ENCODE assay signal across 2 cellular contexts in the genomic region with DNA sequence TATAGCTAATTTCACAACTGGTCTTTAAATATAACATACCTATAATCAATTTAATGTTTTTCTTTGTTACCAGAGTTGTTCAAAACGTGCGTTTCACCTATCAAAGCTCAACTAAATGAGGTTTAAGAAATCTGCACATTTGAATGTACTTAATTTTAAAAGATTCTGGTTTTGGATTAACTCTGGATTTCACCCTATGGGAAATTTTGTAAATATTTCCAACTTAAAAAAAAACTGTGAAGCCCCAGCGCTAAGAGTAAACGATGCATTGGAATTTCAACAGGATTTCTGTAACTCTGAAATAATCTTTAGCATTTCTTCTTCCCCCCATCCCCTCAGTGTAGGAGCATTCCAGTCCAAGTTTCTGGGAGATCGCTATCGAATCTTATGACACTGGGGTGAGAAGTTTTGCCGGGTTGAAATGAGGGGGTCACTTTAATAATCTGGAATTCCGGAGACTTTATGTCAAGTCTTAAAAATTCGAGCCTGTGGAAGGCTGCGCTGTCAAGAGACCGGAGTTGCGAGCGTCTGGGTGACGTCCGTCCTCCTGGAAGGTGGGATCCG.
A peak's percentile ranks its signal among the peaks of the same experiment; 100 is the strongest.
TF ChIP-seq lines count a peak whose summit lies in the region.

No MANE protein-coding gene starts in this region.

TF ChIP-seq in HEK293, 187 proteins besides CTCF, POLR2A, EP300 and RAD21 (continued from another document):
- TF ChIP-seq, protein P1, sequence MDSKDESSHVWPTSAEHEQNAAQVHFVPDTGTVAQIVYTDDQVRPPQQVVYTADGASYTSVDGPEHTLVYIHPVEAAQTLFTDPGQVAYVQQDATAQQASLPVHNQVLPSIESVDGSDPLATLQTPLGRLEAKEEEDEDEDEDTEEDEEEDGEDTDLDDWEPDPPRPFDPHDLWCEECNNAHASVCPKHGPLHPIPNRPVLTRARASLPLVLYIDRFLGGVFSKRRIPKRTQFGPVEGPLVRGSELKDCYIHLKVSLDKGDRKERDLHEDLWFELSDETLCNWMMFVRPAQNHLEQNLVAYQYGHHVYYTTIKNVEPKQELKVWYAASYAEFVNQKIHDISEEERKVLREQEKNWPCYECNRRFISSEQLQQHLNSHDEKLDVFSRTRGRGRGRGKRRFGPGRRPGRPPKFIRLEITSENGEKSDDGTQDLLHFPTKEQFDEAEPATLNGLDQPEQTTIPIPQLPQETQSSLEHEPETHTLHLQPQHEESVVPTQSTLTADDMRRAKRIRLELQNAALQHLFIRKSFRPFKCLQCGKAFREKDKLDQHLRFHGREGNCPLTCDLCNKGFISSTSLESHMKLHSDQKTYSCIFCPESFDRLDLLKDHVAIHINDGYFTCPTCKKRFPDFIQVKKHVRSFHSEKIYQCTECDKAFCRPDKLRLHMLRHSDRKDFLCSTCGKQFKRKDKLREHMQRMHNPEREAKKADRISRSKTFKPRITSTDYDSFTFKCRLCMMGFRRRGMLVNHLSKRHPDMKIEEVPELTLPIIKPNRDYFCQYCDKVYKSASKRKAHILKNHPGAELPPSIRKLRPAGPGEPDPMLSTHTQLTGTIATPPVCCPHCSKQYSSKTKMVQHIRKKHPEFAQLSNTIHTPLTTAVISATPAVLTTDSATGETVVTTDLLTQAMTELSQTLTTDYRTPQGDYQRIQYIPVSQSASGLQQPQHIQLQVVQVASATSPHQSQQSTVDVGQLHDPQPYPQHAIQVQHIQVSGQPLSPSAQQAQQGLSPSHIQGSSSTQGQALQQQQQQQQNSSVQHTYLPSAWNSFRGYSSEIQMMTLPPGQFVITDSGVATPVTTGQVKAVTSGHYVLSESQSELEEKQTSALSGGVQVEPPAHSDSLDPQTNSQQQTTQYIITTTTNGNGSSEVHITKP (tag by site-specific recombination; IDR thresholded peaks at IDR 0.05), result peak; percentile 78
- TF ChIP-seq ZNF341 (tag by site-specific recombination; IDR thresholded peaks at IDR 0.05; ENCODE audit: low read depth) (no peak), GLI4 (tag by site-specific recombination; IDR thresholded peaks at IDR 0.05) (no peak), ZNF626 (tag by site-specific recombination; IDR thresholded peaks at IDR 0.05) (no peak), TRIM28 (IDR thresholded peaks at IDR 0.05; ENCODE audit: borderline replicate concordance, low read length) (no peak), IKZF3 (tag by site-specific recombination; IDR thresholded peaks at IDR 0.05) (no peak), ZNF140 (tag by site-specific recombination; IDR thresholded peaks at IDR 0.05) (no peak), ZBTB7A (tag by site-specific recombination; IDR thresholded peaks at IDR 0.05; ENCODE audit: low read depth) (0 out of 2 replicates have a peak, but pooled peaks have one; percentile 22), ZEB2 (tag by site-specific recombination; IDR thresholded peaks at IDR 0.05) (peak; percentile 31; the same call in 1 of the 2 replicates), ZSCAN30 (tag by site-specific recombination; IDR thresholded peaks at IDR 0.05) (no peak), ZNF629 (tag by site-specific recombination; IDR thresholded peaks at IDR 0.05) (0 out of 2 replicates have a peak, but pooled peaks have one; percentile 24), OSR2 (tag by site-specific recombination; IDR thresholded peaks at IDR 0.05) (no peak)
- TF ChIP-seq, protein P2, sequence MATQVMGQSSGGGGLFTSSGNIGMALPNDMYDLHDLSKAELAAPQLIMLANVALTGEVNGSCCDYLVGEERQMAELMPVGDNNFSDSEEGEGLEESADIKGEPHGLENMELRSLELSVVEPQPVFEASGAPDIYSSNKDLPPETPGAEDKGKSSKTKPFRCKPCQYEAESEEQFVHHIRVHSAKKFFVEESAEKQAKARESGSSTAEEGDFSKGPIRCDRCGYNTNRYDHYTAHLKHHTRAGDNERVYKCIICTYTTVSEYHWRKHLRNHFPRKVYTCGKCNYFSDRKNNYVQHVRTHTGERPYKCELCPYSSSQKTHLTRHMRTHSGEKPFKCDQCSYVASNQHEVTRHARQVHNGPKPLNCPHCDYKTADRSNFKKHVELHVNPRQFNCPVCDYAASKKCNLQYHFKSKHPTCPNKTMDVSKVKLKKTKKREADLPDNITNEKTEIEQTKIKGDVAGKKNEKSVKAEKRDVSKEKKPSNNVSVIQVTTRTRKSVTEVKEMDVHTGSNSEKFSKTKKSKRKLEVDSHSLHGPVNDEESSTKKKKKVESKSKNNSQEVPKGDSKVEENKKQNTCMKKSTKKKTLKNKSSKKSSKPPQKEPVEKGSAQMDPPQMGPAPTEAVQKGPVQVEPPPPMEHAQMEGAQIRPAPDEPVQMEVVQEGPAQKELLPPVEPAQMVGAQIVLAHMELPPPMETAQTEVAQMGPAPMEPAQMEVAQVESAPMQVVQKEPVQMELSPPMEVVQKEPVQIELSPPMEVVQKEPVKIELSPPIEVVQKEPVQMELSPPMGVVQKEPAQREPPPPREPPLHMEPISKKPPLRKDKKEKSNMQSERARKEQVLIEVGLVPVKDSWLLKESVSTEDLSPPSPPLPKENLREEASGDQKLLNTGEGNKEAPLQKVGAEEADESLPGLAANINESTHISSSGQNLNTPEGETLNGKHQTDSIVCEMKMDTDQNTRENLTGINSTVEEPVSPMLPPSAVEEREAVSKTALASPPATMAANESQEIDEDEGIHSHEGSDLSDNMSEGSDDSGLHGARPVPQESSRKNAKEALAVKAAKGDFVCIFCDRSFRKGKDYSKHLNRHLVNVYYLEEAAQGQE (tag by site-specific recombination; IDR thresholded peaks at IDR 0.05), result 0 out of 2 replicates have a peak, but pooled peaks have one; percentile 12
- TF ChIP-seq, protein P3, sequence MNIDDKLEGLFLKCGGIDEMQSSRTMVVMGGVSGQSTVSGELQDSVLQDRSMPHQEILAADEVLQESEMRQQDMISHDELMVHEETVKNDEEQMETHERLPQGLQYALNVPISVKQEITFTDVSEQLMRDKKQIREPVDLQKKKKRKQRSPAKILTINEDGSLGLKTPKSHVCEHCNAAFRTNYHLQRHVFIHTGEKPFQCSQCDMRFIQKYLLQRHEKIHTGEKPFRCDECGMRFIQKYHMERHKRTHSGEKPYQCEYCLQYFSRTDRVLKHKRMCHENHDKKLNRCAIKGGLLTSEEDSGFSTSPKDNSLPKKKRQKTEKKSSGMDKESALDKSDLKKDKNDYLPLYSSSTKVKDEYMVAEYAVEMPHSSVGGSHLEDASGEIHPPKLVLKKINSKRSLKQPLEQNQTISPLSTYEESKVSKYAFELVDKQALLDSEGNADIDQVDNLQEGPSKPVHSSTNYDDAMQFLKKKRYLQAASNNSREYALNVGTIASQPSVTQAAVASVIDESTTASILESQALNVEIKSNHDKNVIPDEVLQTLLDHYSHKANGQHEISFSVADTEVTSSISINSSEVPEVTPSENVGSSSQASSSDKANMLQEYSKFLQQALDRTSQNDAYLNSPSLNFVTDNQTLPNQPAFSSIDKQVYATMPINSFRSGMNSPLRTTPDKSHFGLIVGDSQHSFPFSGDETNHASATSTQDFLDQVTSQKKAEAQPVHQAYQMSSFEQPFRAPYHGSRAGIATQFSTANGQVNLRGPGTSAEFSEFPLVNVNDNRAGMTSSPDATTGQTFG (tag by site-specific recombination; IDR thresholded peaks at IDR 0.05; ENCODE audit: borderline replicate concordance), result no peak

TF ChIP-seq in WTC11, 78 proteins besides CTCF, POLR2A, EP300 and RAD21 (continued from another document):
- TF ChIP-seq, protein P4, sequence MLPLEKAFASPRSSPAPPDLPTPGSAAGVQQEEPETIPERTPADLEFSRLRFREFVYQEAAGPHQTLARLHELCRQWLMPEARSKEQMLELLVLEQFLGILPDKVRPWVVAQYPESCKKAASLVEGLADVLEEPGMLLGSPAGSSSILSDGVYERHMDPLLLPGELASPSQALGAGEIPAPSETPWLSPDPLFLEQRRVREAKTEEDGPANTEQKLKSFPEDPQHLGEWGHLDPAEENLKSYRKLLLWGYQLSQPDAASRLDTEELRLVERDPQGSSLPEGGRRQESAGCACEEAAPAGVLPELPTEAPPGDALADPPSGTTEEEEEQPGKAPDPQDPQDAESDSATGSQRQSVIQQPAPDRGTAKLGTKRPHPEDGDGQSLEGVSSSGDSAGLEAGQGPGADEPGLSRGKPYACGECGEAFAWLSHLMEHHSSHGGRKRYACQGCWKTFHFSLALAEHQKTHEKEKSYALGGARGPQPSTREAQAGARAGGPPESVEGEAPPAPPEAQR (CRISPR knock-in tag; IDR thresholded peaks at IDR 0.05), result no peak
- TF ChIP-seq, protein P5, sequence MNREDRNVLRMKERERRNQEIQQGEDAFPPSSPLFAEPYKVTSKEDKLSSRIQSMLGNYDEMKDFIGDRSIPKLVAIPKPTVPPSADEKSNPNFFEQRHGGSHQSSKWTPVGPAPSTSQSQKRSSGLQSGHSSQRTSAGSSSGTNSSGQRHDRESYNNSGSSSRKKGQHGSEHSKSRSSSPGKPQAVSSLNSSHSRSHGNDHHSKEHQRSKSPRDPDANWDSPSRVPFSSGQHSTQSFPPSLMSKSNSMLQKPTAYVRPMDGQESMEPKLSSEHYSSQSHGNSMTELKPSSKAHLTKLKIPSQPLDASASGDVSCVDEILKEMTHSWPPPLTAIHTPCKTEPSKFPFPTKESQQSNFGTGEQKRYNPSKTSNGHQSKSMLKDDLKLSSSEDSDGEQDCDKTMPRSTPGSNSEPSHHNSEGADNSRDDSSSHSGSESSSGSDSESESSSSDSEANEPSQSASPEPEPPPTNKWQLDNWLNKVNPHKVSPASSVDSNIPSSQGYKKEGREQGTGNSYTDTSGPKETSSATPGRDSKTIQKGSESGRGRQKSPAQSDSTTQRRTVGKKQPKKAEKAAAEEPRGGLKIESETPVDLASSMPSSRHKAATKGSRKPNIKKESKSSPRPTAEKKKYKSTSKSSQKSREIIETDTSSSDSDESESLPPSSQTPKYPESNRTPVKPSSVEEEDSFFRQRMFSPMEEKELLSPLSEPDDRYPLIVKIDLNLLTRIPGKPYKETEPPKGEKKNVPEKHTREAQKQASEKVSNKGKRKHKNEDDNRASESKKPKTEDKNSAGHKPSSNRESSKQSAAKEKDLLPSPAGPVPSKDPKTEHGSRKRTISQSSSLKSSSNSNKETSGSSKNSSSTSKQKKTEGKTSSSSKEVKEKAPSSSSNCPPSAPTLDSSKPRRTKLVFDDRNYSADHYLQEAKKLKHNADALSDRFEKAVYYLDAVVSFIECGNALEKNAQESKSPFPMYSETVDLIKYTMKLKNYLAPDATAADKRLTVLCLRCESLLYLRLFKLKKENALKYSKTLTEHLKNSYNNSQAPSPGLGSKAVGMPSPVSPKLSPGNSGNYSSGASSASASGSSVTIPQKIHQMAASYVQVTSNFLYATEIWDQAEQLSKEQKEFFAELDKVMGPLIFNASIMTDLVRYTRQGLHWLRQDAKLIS (CRISPR knock-in tag; IDR thresholded peaks at IDR 0.05; ENCODE audit: borderline replicate concordance), result no peak
- TF ChIP-seq MYBL2 (CRISPR knock-in tag; IDR thresholded peaks at IDR 0.05) (no peak), FOXJ3 (CRISPR knock-in tag; IDR thresholded peaks at IDR 0.05; ENCODE audit: borderline replicate concordance) (no peak), JUN (CRISPR knock-in tag; IDR thresholded peaks at IDR 0.05) (no peak), ATF1 (CRISPR knock-in tag; IDR thresholded peaks at IDR 0.05) (no peak), GRHL2 (CRISPR knock-in tag; IDR thresholded peaks at IDR 0.05; ENCODE audit: insufficient replicate concordance, severe bottlenecking) (no peak), ZNF138 (CRISPR knock-in tag; conservative IDR thresholded peaks at IDR 0.05) (no peak), ESRRA (CRISPR knock-in tag; IDR thresholded peaks at IDR 0.05; ENCODE audit: borderline replicate concordance) (no peak), CREM (CRISPR knock-in tag; IDR thresholded peaks at IDR 0.05) (no peak), SP1 (CRISPR knock-in tag; conservative IDR thresholded peaks at IDR 0.05) (no peak)
- TF ChIP-seq, protein P6, sequence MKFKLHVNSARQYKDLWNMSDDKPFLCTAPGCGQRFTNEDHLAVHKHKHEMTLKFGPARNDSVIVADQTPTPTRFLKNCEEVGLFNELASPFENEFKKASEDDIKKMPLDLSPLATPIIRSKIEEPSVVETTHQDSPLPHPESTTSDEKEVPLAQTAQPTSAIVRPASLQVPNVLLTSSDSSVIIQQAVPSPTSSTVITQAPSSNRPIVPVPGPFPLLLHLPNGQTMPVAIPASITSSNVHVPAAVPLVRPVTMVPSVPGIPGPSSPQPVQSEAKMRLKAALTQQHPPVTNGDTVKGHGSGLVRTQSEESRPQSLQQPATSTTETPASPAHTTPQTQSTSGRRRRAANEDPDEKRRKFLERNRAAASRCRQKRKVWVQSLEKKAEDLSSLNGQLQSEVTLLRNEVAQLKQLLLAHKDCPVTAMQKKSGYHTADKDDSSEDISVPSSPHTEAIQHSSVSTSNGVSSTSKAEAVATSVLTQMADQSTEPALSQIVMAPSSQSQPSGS (CRISPR knock-in tag; IDR thresholded peaks at IDR 0.05; ENCODE audit: borderline replicate concordance, low read depth), result no peak
TF ChIP-seq in WTC11: peak in this region for 0.
